Comparison of ENCODE assay signal across 1 cellular context in the genomic region with DNA sequence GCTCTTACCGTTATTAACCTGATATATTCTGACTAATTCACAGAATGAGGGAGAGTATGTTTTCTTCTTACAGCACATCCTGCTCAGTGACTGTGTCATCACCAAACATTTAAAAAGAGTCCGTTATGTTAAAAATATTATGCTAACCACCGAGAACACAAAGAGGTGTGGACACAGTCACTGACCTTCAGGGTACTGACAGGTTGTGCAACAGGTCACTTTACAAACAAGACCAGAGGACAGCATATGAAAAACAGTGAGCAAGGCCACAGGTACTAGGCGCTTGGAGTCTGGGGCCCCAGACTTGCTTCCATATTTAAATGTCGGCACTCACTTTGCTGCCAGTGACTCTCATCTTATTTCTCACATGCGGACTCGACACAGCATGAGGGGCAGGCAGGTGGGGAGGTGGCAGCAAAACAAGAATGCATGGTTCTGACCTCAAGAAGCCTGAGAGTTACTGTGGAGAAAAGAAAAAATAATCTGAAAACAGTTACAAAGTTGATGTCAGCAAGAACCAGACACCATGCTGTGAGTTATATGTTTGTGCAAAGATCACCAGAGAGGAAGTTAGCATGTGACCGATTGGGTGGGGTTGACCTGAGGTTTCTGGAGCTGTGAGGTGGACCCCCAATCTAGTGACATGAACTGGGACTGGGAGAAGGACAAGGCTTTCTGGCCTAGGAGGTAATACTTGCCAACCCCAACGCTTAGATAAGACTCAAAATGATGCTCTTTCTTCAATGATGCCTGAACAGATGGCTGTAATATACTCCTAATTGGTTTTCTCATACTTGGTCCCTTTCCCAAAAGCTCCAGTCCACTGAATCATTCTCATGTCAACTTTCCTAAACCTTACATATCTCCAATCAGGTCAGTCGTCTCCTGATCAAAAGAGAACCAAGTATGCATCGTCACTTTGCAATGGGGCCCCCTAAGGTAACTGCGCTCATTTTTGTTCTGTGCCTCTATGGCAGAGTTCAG.
TF ChIP-seq lines count a peak whose summit lies in the region.

No MANE protein-coding gene starts in this region.

TF ChIP-seq in GM12878, 131 proteins besides CTCF, POLR2A, EP300 and RAD21 (continued from another document):
- TF ChIP-seq, protein P1, sequence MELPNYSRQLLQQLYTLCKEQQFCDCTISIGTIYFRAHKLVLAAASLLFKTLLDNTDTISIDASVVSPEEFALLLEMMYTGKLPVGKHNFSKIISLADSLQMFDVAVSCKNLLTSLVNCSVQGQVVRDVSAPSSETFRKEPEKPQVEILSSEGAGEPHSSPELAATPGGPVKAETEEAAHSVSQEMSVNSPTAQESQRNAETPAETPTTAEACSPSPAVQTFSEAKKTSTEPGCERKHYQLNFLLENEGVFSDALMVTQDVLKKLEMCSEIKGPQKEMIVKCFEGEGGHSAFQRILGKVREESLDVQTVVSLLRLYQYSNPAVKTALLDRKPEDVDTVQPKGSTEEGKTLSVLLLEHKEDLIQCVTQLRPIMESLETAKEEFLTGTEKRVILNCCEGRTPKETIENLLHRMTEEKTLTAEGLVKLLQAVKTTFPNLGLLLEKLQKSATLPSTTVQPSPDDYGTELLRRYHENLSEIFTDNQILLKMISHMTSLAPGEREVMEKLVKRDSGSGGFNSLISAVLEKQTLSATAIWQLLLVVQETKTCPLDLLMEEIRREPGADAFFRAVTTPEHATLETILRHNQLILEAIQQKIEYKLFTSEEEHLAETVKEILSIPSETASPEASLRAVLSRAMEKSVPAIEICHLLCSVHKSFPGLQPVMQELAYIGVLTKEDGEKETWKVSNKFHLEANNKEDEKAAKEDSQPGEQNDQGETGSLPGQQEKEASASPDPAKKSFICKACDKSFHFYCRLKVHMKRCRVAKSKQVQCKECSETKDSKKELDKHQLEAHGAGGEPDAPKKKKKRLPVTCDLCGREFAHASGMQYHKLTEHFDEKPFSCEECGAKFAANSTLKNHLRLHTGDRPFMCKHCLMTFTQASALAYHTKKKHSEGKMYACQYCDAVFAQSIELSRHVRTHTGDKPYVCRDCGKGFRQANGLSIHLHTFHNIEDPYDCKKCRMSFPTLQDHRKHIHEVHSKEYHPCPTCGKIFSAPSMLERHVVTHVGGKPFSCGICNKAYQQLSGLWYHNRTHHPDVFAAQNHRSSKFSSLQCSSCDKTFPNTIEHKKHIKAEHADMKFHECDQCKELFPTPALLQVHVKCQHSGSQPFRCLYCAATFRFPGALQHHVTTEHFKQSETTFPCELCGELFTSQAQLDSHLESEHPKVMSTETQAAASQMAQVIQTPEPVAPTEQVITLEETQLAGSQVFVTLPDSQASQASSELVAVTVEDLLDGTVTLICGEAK (IDR thresholded peaks at IDR 0.05; ENCODE audit: borderline replicate concordance): no peak
- peak; percentile 49; the same call in 1 of the 2 replicates for TF ChIP-seq ZBED1 (IDR thresholded peaks at IDR 0.05; ENCODE audit: borderline replicate concordance)
- TF ChIP-seq, protein P2, sequence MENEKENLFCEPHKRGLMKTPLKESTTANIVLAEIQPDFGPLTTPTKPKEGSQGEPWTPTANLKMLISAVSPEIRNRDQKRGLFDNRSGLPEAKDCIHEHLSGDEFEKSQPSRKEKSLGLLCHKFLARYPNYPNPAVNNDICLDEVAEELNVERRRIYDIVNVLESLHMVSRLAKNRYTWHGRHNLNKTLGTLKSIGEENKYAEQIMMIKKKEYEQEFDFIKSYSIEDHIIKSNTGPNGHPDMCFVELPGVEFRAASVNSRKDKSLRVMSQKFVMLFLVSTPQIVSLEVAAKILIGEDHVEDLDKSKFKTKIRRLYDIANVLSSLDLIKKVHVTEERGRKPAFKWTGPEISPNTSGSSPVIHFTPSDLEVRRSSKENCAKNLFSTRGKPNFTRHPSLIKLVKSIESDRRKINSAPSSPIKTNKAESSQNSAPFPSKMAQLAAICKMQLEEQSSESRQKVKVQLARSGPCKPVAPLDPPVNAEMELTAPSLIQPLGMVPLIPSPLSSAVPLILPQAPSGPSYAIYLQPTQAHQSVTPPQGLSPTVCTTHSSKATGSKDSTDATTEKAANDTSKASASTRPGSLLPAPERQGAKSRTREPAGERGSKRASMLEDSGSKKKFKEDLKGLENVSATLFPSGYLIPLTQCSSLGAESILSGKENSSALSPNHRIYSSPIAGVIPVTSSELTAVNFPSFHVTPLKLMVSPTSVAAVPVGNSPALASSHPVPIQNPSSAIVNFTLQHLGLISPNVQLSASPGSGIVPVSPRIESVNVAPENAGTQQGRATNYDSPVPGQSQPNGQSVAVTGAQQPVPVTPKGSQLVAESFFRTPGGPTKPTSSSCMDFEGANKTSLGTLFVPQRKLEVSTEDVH (IDR thresholded peaks at IDR 0.05; ENCODE audit: low read depth, partially characterized antibody): no peak
- TF ChIP-seq POLR2AphosphoS2 (IDR thresholded peaks at IDR 0.05; ENCODE audit: low read depth, low read length): no peak
- TF ChIP-seq FOXM1 (IDR thresholded peaks at IDR 0.05; ENCODE audit: low read depth, low read length): peak; percentile 71
- TF ChIP-seq SREBF2 (IDR thresholded peaks at IDR 0.05; ENCODE audit: low read length): no peak
